In the genomic region with DNA sequence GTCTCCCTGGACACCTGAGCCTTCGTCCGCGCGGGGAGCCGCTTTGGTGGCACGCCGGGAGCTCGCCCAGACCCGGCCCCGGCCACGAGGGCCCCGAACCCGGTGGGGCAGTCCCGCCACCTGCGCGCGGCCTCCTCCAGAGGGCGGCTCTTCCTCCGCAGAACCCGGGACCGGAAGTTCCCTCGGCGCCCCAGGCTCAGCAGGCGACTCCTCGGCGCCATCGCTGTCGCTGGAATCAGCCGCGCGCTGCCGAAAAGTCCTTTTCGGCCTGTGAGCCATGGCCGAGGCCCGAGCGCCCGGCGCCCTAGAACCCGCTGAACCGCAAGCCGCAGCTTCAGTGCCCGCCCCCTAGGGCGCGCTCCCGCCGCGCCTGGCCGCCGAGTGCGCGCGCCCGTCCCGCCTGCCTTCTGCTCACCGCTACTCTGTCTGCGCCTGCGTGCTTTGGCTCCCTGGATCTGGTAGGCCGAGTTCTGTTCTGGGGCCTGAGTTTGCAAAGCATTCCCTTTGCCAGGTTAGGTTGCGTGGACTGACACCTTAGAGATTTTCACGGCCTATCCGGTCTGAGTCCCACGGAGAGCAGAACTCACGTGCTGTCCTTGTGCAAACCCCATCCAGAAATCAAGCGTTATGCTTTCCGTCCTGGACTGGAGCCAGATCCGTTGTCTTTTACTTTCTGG, we compare ENCODE assay signal across 8 cellular contexts. TPM values are rescaled to one million over a fixed set of nuclear protein-coding genes. Genes with fewer than 3 reads are reported as not detected.
DNase-seq lines count a peak whose midpoint lies in the region; ATAC-seq and TF ChIP-seq lines count a peak whose summit lies in the region.

A gene (minus strand): TSS at position 339 of the 677 bp plus-strand sequence. CDS start 60 bp downstream, at position 279.

- H3K27ac Mint-ChIP-seq in activated B cell treated with CpG ODN at 0.5 μM for 24 hours, result peak within 1 kb of the TSS; percentile 95

- peaks cover 21% of the 10 kb centered on the region for H3K4me1 Mint-ChIP-seq in activated B cell treated with CpG ODN at 0.5 μM for 24 hours

- H3K4me3 Mint-ChIP-seq in activated B cell treated with CpG ODN at 0.5 μM for 24 hours, result peak within 1 kb of the TSS; percentile 89

- DNase-seq in AG08396 (ENCODE audit: low spot score), result peak; percentile 97
- peak; percentile 92 for DNase-seq in NCI-H2227 (lab: John Stamatoyannopoulos, UW; ENCODE audit: unreplicated experiment)
- peak; percentile 82 for DNase-seq in activated B cell treated with CpG ODN at 0.5 μM for 24 hours
- peak in 59 of 61 donors; percentile 38 to 95 (median 80) for DNase-seq in caudate nucleus (lab: John Stamatoyannopoulos, UW)
- DNase-seq in iris pigment epithelial cell (ENCODE audit: low read depth), result peak; percentile 88
- peak; percentile 69 to 80 (median 73) for DNase-seq in stimulated activated CD4-positive, alpha-beta T cell treated with anti-CD3 and anti-CD28 coated beads, Interleukin-12 subunit alpha, Interleukin-12 subunit beta, amount 100 ng/mL, for 48 hours (ENCODE audit: low read depth in 2 of 3, low spot score in 1 of 3)

- H3K9me3 Mint-ChIP-seq in activated B cell treated with CpG ODN at 0.5 μM for 24 hours, result no peaks in the 10 kb centered on the region

- TF ChIP-seq CTCF in activated B cell treated with CpG ODN at 0.5 μM for 24 hours (IDR thresholded peaks at IDR 0.05), result no peak

- H3K27me3 Mint-ChIP-seq in activated B cell treated with CpG ODN at 0.5 μM for 24 hours, result peaks cover 2% of the 10 kb centered on the region

- CTCF ChIA-PET in activated B cell treated with CpG ODN at 0.5 μM for 24 hours (lab: Charles Lee), result no interaction called here

- peaks cover 7% of the 10 kb centered on the region for H3K36me3 Mint-ChIP-seq in activated B cell treated with CpG ODN at 0.5 μM for 24 hours (ENCODE audit: low read depth)

- peak; percentile 97 for ATAC-seq in GM18907 (IDR thresholded peaks at IDR 0.05; ENCODE audit: unreplicated experiment)
- ATAC-seq in HG03159 (IDR thresholded peaks at IDR 0.05; ENCODE audit: unreplicated experiment), result peak; percentile 94
- ATAC-seq in activated B cell treated with CpG ODN at 0.5 μM for 24 hours (ENCODE audit: low read depth), result peak; percentile 90

- H3K27ac ChIP-seq in caudate nucleus (ENCODE audit: low read depth, low read length), result peak within 1 kb of the TSS; percentile 87

- intact Hi-C loops in activated B cell treated with CpG ODN at 0.5 μM for 24 hours (cut with micrococcal nuclease), result loop anchor here (1.0 to 2.0 kb wide), 2 partner anchors 34 to 64 kb away; a partner anchor contains a TSS

- POLR2A ChIA-PET in activated B cell treated with CpG ODN at 0.5 μM for 24 hours (lab: Charles Lee), result interaction anchor here (0.8 to 0.9 kb wide), 2 partner anchors 59 to 64 kb away, joined by 3 to 5 read pairs; a partner anchor contains a TSS

RNA-seq across cellular contexts. Expression of the gene that starts here (rescaled TPM):
- total RNA-seq in activated B cell treated with CpG ODN at 0.5 μM for 24 hours, result 26.2 and 27.5 TPM in 2 replicates

Comparison
In these comparisons a context has a peak if more than half of its experiments do, and no peak if none do; other contexts are left out.
1. Peak in every context shown above with its lines: DNase-seq, ATAC-seq and H3K27ac ChIP-seq.